In genomic region chr13:31090921-31091624, GRCh38 we compare ENCODE assay signal across 1 cellular context.
TF ChIP-seq lines count a peak whose summit lies in the region.

No MANE protein-coding gene starts in this region.

TF ChIP-seq in GM23338, 12 proteins besides CTCF, POLR2A, EP300 and RAD21 (continued from another document):
- TF ChIP-seq ZNF462 (CRISPR knock-in tag; IDR thresholded peaks at IDR 0.05) = no peak
- TF ChIP-seq REST (IDR thresholded peaks at IDR 0.05; ENCODE audit: unreplicated experiment) = no peak
- no peak for TF ChIP-seq JUNB (IDR thresholded peaks at IDR 0.05; ENCODE audit: unreplicated experiment)
- no peak for TF ChIP-seq POLR2AphosphoS5 (IDR thresholded peaks at IDR 0.05; ENCODE audit: low read depth)
- TF ChIP-seq ETS1 (IDR thresholded peaks at IDR 0.05) = no peak
- TF ChIP-seq NANOG (IDR thresholded peaks at IDR 0.05; ENCODE audit: borderline replicate concordance) = no peak
- no peak for TF ChIP-seq CREB1 (CRISPR knock-in tag; IDR thresholded peaks at IDR 0.05; ENCODE audit: low read depth)
- TF ChIP-seq STAT1 (IDR thresholded peaks at IDR 0.05; ENCODE audit: unreplicated experiment) = no peak
- TF ChIP-seq EZH2phosphoT487 (IDR thresholded peaks at IDR 0.05; ENCODE audit: unreplicated experiment) = no peak
